22 cellular contexts compared by ENCODE assay signal in the genomic region with DNA sequence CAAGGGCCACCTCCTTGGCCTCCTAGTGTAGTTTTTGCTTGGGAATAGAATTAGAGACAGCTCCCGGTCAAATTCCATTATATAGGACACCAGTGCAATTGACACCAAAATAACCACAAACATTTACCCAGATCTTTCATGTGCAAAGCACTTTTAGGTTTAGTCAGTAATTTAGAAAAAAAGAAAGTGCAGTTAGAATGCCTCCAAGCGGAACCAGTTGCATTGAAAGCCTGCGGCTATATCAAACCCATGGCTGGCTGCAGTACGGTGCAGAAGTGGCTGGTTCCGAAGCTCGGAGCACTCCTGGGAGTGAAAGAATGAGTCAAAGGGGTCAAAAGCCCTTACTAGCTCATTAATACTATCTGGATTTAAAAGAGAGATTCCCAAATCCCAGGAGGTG.
DNase-seq lines count a peak whose midpoint lies in the region; ATAC-seq and TF ChIP-seq lines count a peak whose summit lies in the region.
"Had no signal": no experiment of that assay in that cellular context is flagged by ENCODE, and none has a peak within 500 bp of the region (broad histone marks: within the 10 kb centered on the region; RNA-seq: fewer than 3 reads in every experiment).

No MANE protein-coding gene starts in this region.

- TF ChIP-seq CTCF in GM23338 (conservative IDR thresholded peaks at IDR 0.05; ENCODE audit: low read depth in 2 of 2) (no peak), nephron (IDR thresholded peaks at IDR 0.05; ENCODE audit: unreplicated experiment in 3 of 3) (no peak), mammary epithelial cell (conservative IDR thresholded peaks at IDR 0.05 in 1 of 2, IDR thresholded peaks at IDR 0.05 in 1 of 2; ENCODE audit: extremely low read depth in 1 of 2, insufficient read depth in 1 of 2, low read depth in 1 of 2, low read length in 2 of 2) (no peak)

- H3K4me1 ChIP-seq in GM23338 (ENCODE audit: insufficient read depth) (no peaks in the 10 kb centered on the region; the same call in 1 of the 2 replicates), mammary epithelial cell (ENCODE audit: insufficient read depth, low read length) (no peaks in the 10 kb centered on the region)
- no peaks in the 10 kb centered on the region for H3K4me1 ChIP-seq in naive thymus-derived CD4-positive, alpha-beta T cell (ENCODE audit: control insufficient read depth in 2 of 2, insufficient read depth in 2 of 2, low read length in 2 of 2)
- H3K4me1 ChIP-seq: A549, BE2C had no signal

- intact Hi-C loops in naive thymus-derived CD4-positive, alpha-beta T cell (cut with micrococcal nuclease), result no loop called here
- intact Hi-C loops in mammary epithelial cell (cut with micrococcal nuclease), result no loop called here

- BruUV-seq in mammary epithelial cell (replicated peaks; lab: Mats Ljungman, UMichigan), result no TSS peak

- CTCF ChIA-PET in naive thymus-derived CD4-positive, alpha-beta T cell (lab: Charles Lee), result no interaction called here
- CTCF ChIA-PET in mammary epithelial cell (lab: Charles Lee; ENCODE audit: low non-redundant PET), result no interaction called here

- H3K27ac Mint-ChIP-seq in GM23338 (no peak overlapping the region), nephron (peak overlapping the region; percentile 8 to 28 (median 14))
- no peak overlapping the region for H3K27ac Mint-ChIP-seq in activated T-cell treated with anti-CD3 and anti-CD28 coated beads, Interleukin-2, amount 50 U/mL, for 72 hours
- H3K27ac Mint-ChIP-seq in naive thymus-derived CD4-positive, alpha-beta T cell, result no peak overlapping the region
- H3K27ac Mint-ChIP-seq: CD14-positive monocyte; CD4-positive, alpha-beta T cell had no signal

- H3K36me3 Mint-ChIP-seq in GM23338 (ENCODE audit: low read depth) (peaks cover 3% of the 10 kb centered on the region; the same call in 1 of the 3 replicates), nephron (ENCODE audit: low read depth) (no peaks in the 10 kb centered on the region)
- H3K36me3 Mint-ChIP-seq in activated T-cell treated with anti-CD3 and anti-CD28 coated beads, Interleukin-2, amount 50 U/mL, for 72 hours (ENCODE audit: insufficient read depth in 2 of 2), result no peaks in the 10 kb centered on the region
- no peaks in the 10 kb centered on the region for H3K36me3 Mint-ChIP-seq in naive thymus-derived CD4-positive, alpha-beta T cell
- H3K36me3 Mint-ChIP-seq: CD14-positive monocyte; CD8-positive, alpha-beta memory T cell had no signal

- H3K27ac ChIP-seq in GM23338 (ENCODE audit: low read depth), result no peak overlapping the region
- no peak overlapping the region for H3K27ac ChIP-seq in naive thymus-derived CD4-positive, alpha-beta T cell (ENCODE audit: low read depth, low read length)
- H3K27ac ChIP-seq in mammary epithelial cell (ENCODE audit: insufficient read depth, low read depth, low read length), result no peak overlapping the region
- H3K27ac ChIP-seq: A549; BLaER1 treated with 17β-estradiol and CSF1 and Interleukin-3, amounts not matched to agents 10 nM and 100 nM had no signal

- H3K4me3 ChIP-seq in GM23338 (no peak overlapping the region), mammary epithelial cell (replicated peaks in 1 of 3; ENCODE audit: insufficient read depth in 1 of 3, low read depth in 2 of 3, low read length in 3 of 3) (no peak overlapping the region)
- no peak overlapping the region for H3K4me3 ChIP-seq in naive thymus-derived CD4-positive, alpha-beta T cell (ENCODE audit: low read length)
- H3K4me3 ChIP-seq: A549; BLaER1 treated with 17β-estradiol and CSF1 and Interleukin-3, amounts not matched to agents 10 nM and 100 nM had no signal

- in situ Hi-C loops in mammary epithelial cell (cut with MboI; ENCODE audit: low sequenced_read_pairs in 2 of 2), result no loop called here

- WGBS in mammary epithelial cell (ENCODE audit: low coverage, missing lambda C conversion rate), result 84% methylated on average over 6 of the region's 6 CpGs

- DNase-seq in GM23338 (ENCODE audit: low spot score) (no peak), kidney glomerular epithelial cell (lab: John Stamatoyannopoulos, UW) (peak; percentile 25), anterior cingulate cortex (lab: John Stamatoyannopoulos, UW) (no peak), mammary epithelial cell (no peak)
- no peak for DNase-seq in activated T-cell treated with anti-CD3 and anti-CD28 coated beads, Interleukin-2, amount 50 U/mL, for 72 hours
- no peak for DNase-seq in naive thymus-derived CD4-positive, alpha-beta T cell
- DNase-seq: 8988T; ACHN; AML-193; BE2C; CD4-positive, alpha-beta T cell; CD8-positive, alpha-beta memory T cell; DMS 273 treated with DMSO at 0.1 percent for 48 hours; DMS79; EL; GF-D8; H7; HCEC 1CT had no signal

- H3K9me3 Mint-ChIP-seq in GM23338 (no peaks in the 10 kb centered on the region), nephron (no peaks in the 10 kb centered on the region)
- H3K9me3 Mint-ChIP-seq in activated T-cell treated with anti-CD3 and anti-CD28 coated beads, Interleukin-2, amount 50 U/mL, for 72 hours, result no peaks in the 10 kb centered on the region
- H3K9me3 Mint-ChIP-seq in naive thymus-derived CD4-positive, alpha-beta T cell, result peaks cover 0 to 3% (median 0%) of the 10 kb centered on the region in 11 donors
- H3K9me3 Mint-ChIP-seq: CD4-positive, alpha-beta T cell had no signal

- POLR2A ChIA-PET in naive thymus-derived CD4-positive, alpha-beta T cell (lab: Charles Lee), result no interaction called here

- H2AFZ ChIP-seq in GM23338 (peak overlapping the region; percentile 44; the same call in 1 of the 2 replicates), mammary epithelial cell (ENCODE audit: low read depth, low read length) (no peak overlapping the region)

- H3F3A ChIP-seq in GM23338 (replicated peaks; ENCODE audit: low read depth), result no peaks in the 10 kb centered on the region

- no peaks in the 10 kb centered on the region for H3K27me3 Mint-ChIP-seq in GM23338 (ENCODE audit: insufficient read depth, low read depth, poor library complexity)
- H3K27me3 Mint-ChIP-seq in nephron (ENCODE audit: low read depth), result peaks cover 7% of the 10 kb centered on the region
- H3K27me3 Mint-ChIP-seq in activated T-cell treated with anti-CD3 and anti-CD28 coated beads, Interleukin-2, amount 50 U/mL, for 72 hours (ENCODE audit: low read depth), result no peaks in the 10 kb centered on the region
- H3K27me3 Mint-ChIP-seq in naive thymus-derived CD4-positive, alpha-beta T cell, result peaks cover 0 to 11% (median 0%) of the 10 kb centered on the region in 5 donors
- H3K27me3 Mint-ChIP-seq: CD4-positive, alpha-beta T cell had no signal

- peaks cover 22% of the 10 kb centered on the region for H3K9me2 ChIP-seq in GM23338 (ENCODE audit: insufficient read depth)

- H3K27me3 ChIP-seq in GM23338 (ENCODE audit: insufficient read depth) (no peaks in the 10 kb centered on the region), mammary epithelial cell (ENCODE audit: insufficient read depth, low read length) (no peaks in the 10 kb centered on the region)
- H3K27me3 ChIP-seq in naive thymus-derived CD4-positive, alpha-beta T cell (ENCODE audit: control insufficient read depth in 2 of 2, insufficient read depth in 2 of 2, low read length in 2 of 2), result no peaks in the 10 kb centered on the region
- H3K27me3 ChIP-seq: BE2C; BLaER1 treated with 17β-estradiol and CSF1 and Interleukin-3, amounts not matched to agents 10 nM and 100 nM had no signal

- ATAC-seq in GM23338, result no peak
- ATAC-seq in activated T-cell treated with anti-CD3 and anti-CD28 coated beads, Interleukin-2, amount 50 U/mL, for 72 hours (replicated peaks in 1 of 2), result no peak
- no peak for ATAC-seq in naive thymus-derived CD4-positive, alpha-beta T cell
- ATAC-seq: A549 had no signal

- H3K36me3 ChIP-seq in GM23338 (ENCODE audit: insufficient read depth) (no peaks in the 10 kb centered on the region), mammary epithelial cell (ENCODE audit: insufficient read depth, low read length) (no peaks in the 10 kb centered on the region)
- H3K36me3 ChIP-seq in naive thymus-derived CD4-positive, alpha-beta T cell (ENCODE audit: control insufficient read depth in 2 of 3, insufficient read depth in 3 of 3, low read length in 3 of 3), result no peaks in the 10 kb centered on the region
- H3K36me3 ChIP-seq: BE2C; BLaER1 treated with 17β-estradiol and CSF1 and Interleukin-3, amounts not matched to agents 10 nM and 100 nM had no signal

- H4K20me1 ChIP-seq in GM23338 (replicated peaks; ENCODE audit: insufficient read depth) (no peaks in the 10 kb centered on the region), mammary epithelial cell (ENCODE audit: insufficient read depth, low read length) (no peaks in the 10 kb centered on the region)
- H4K20me1 ChIP-seq: BLaER1 treated with 17β-estradiol and CSF1 and Interleukin-3, amounts not matched to agents 10 nM and 100 nM had no signal

- H3K79me2 ChIP-seq in GM23338 (replicated peaks; ENCODE audit: insufficient read depth), result no peaks in the 10 kb centered on the region
- H3K79me2 ChIP-seq in mammary epithelial cell (ENCODE audit: insufficient read depth, low read length), result no peaks in the 10 kb centered on the region

- H3K4me2 ChIP-seq in GM23338 (no peak overlapping the region), mammary epithelial cell (ENCODE audit: insufficient read depth, low read depth, low read length) (no peak overlapping the region)
- H3K4me2 ChIP-seq: A549; BLaER1 treated with 17β-estradiol and CSF1 and Interleukin-3, amounts not matched to agents 10 nM and 100 nM had no signal

- H3K9ac ChIP-seq in mammary epithelial cell (ENCODE audit: insufficient read depth, low read length), result no peak overlapping the region
- H3K9ac ChIP-seq: BLaER1 treated with 17β-estradiol and CSF1 and Interleukin-3, amounts not matched to agents 10 nM and 100 nM had no signal

- no peak overlapping the region for H3K4me3 Mint-ChIP-seq in GM23338
- no peak overlapping the region for H3K4me3 Mint-ChIP-seq in nephron
- no peak overlapping the region for H3K4me3 Mint-ChIP-seq in activated T-cell treated with anti-CD3 and anti-CD28 coated beads, Interleukin-2, amount 50 U/mL, for 72 hours
- no peak overlapping the region for H3K4me3 Mint-ChIP-seq in naive thymus-derived CD4-positive, alpha-beta T cell
- H3K4me3 Mint-ChIP-seq: CD14-positive monocyte; CD4-positive, alpha-beta T cell; CD8-positive, alpha-beta memory T cell had no signal

- H3K9me3 ChIP-seq in naive thymus-derived CD4-positive, alpha-beta T cell (ENCODE audit: control insufficient read depth in 2 of 3, low read length in 3 of 3), result no peaks in the 10 kb centered on the region
- no peaks in the 10 kb centered on the region for H3K9me3 ChIP-seq in mammary epithelial cell (replicated peaks; ENCODE audit: insufficient read depth, low read length)
- H3K9me3 ChIP-seq: A549; BE2C; BLaER1 treated with 17β-estradiol and CSF1 and Interleukin-3, amounts not matched to agents 10 nM and 100 nM had no signal

- dilution Hi-C loops in mammary epithelial cell (cut with HindIII; ENCODE audit: low sequenced_read_pairs), result no loop called here

- H3K4me1 Mint-ChIP-seq in GM23338 (peaks cover 10% of the 10 kb centered on the region), nephron (peaks cover 12% of the 10 kb centered on the region)
- H3K4me1 Mint-ChIP-seq in activated T-cell treated with anti-CD3 and anti-CD28 coated beads, Interleukin-2, amount 50 U/mL, for 72 hours (ENCODE audit: low read depth), result no peaks in the 10 kb centered on the region
- no peaks in the 10 kb centered on the region for H3K4me1 Mint-ChIP-seq in naive thymus-derived CD4-positive, alpha-beta T cell
- H3K4me1 Mint-ChIP-seq: CD14-positive monocyte; CD8-positive, alpha-beta memory T cell had no signal

TF ChIP-seq in GM23338, 12 proteins besides CTCF, POLR2A, EP300 and RAD21 (continues in another document):
- TF ChIP-seq POLR2AphosphoS5 (IDR thresholded peaks at IDR 0.05; ENCODE audit: low read depth), result no peak

Comparison
In these comparisons a context has a peak if more than half of its experiments do, and no peak if none do; other contexts are left out.
1. H3K27ac Mint-ChIP-seq: peak in nephron (3 of 3); none in GM23338 (single experiment), activated T-cell treated with anti-CD3 and anti-CD28 coated beads, Interleukin-2, amount 50 U/mL, for 72 hours (single experiment) and naive thymus-derived CD4-positive, alpha-beta T cell (0 of 9).